Comparison of ENCODE assay signal across 16 cellular contexts in genomic region chr2:68901199-68901515, GRCh38. TPM values are rescaled to one million over a fixed set of nuclear protein-coding genes. Genes with fewer than 3 reads are reported as not detected.
A peak's percentile ranks its signal among the peaks of the same experiment; 100 is the strongest.
DNase-seq lines count a peak whose midpoint lies in the region; ATAC-seq and TF ChIP-seq lines count a peak whose summit lies in the region.
"Had no signal": no experiment of that assay in that cellular context is flagged by ENCODE, and none has a peak within 500 bp of the region (broad histone marks: within the 10 kb centered on the region; RNA-seq: fewer than 3 reads in every experiment).

No MANE protein-coding gene starts in this region.

- no peaks in the 10 kb centered on the region for H3K9me2 ChIP-seq in GM23338 (ENCODE audit: insufficient read depth)

- WGBS in tibial nerve, 2 donors, result 77 to 93% methylated on average over 4 of the region's 4 CpGs

- no peaks in the 10 kb centered on the region for H3K79me2 ChIP-seq in GM23338 (replicated peaks; ENCODE audit: insufficient read depth)

- H3K36me3 Mint-ChIP-seq in GM23338 (ENCODE audit: low read depth), result peaks cover 7% of the 10 kb centered on the region; the same call in 2 of the 3 replicates

- H4K20me1 ChIP-seq in GM23338 (replicated peaks; ENCODE audit: insufficient read depth), result no peaks in the 10 kb centered on the region

- no peak overlapping the region for H3K4me3 ChIP-seq in AG09309 (ENCODE audit: control insufficient read depth, low read depth, low read length)
- no peak overlapping the region for H3K4me3 ChIP-seq in GM23338
- H3K4me3 ChIP-seq in Panc1 (ENCODE audit: low read depth in 2 of 2, low read length in 2 of 2), result no peak overlapping the region
- no peak overlapping the region for H3K4me3 ChIP-seq in tibial nerve
- H3K4me3 ChIP-seq: MG63, thyroid gland had no signal

- POLR2A ChIA-PET in Panc1 (lab: Charles Lee), result no interaction called here

- no peaks in the 10 kb centered on the region for H3K27me3 Mint-ChIP-seq in GM23338 (ENCODE audit: insufficient read depth, low read depth, poor library complexity)

- H3K36me3 ChIP-seq in GM23338 (ENCODE audit: insufficient read depth) (no peaks in the 10 kb centered on the region), Panc1 (ENCODE audit: control insufficient read depth, insufficient read depth, low read length) (no peaks in the 10 kb centered on the region), tibial nerve (no peaks in the 10 kb centered on the region)
- H3K36me3 ChIP-seq: MG63, thyroid gland had no signal

- ATAC-seq in GM23338 (peak; percentile 97), Panc1 (no peak), HG02884 (IDR thresholded peaks at IDR 0.05; ENCODE audit: unreplicated experiment) (no peak)

- H3K9me3 ChIP-seq in Panc1 (ENCODE audit: control insufficient read depth, insufficient read depth, low read depth, low read length) (no peaks in the 10 kb centered on the region), tibial nerve (peaks cover 0 to 18% (median 4%) of the 10 kb centered on the region in 4 donors)
- H3K9me3 ChIP-seq: thyroid gland had no signal

- no peak overlapping the region for H3K27ac ChIP-seq in GM23338 (ENCODE audit: low read depth)
- H3K27ac ChIP-seq in Panc1 (ENCODE audit: low read length), result no peak overlapping the region
- H3K27ac ChIP-seq in tibial nerve, result no peak overlapping the region
- H3K27ac ChIP-seq: thyroid gland had no signal

- peak; percentile 47 for TF ChIP-seq CTCF in AG09309 (IDR thresholded peaks at IDR 0.05; ENCODE audit: control insufficient read depth, insufficient read depth, low read depth, low read length, missing control alignments)
- TF ChIP-seq CTCF in GM23338 (conservative IDR thresholded peaks at IDR 0.05; ENCODE audit: low read depth in 2 of 2), result peak; percentile 66 to 88
- TF ChIP-seq CTCF in Panc1 (IDR thresholded peaks at IDR 0.05), result peak; percentile 44
- TF ChIP-seq CTCF in tibial nerve (IDR thresholded peaks at IDR 0.05), result no peak

- H3K27me3 ChIP-seq in GM23338 (ENCODE audit: insufficient read depth) (no peaks in the 10 kb centered on the region), Panc1 (ENCODE audit: control insufficient read depth, insufficient read depth, low read length) (no peaks in the 10 kb centered on the region), tibial nerve (no peaks in the 10 kb centered on the region)
- H3K27me3 ChIP-seq: MG63, thyroid gland had no signal

- peak overlapping the region; percentile 69; the same call in 1 of the 2 replicates for H2AFZ ChIP-seq in GM23338

- TF ChIP-seq POLR2A in tibial nerve (IDR thresholded peaks at IDR 0.05), result no peak

- H3K4me1 Mint-ChIP-seq in GM23338, result no peaks in the 10 kb centered on the region

- H3K4me2 ChIP-seq in GM23338, result no peak overlapping the region

- no peak for TF ChIP-seq EP300 in tibial nerve (IDR thresholded peaks at IDR 0.05)

- no TSS peak for BruUV-seq in Panc1 (replicated peaks; lab: Mats Ljungman, UMichigan)

- no peak for DNase-seq in AG09309 (ENCODE audit: low read depth)
- DNase-seq in GM23338 (ENCODE audit: low spot score), result peak; percentile 73
- no peak for DNase-seq in Panc1 (ENCODE audit: low read depth, low spot score)
- DNase-seq in fibroblast of peridontal ligament (ENCODE audit: extremely low read depth), result peak; percentile 42
- no peak for DNase-seq in activated gamma-delta T cell (lab: John Stamatoyannopoulos, UW)
- no peak for DNase-seq in tibial nerve (ENCODE audit: low spot score in 2 of 2)
- DNase-seq in activated T-cell treated with anti-CD3 and anti-CD28 coated beads for 4 hours, result no peak
- DNase-seq: activated T-cell treated with anti-CD3 and anti-CD28 coated beads, Interleukin-2, amount 50 U/mL, for 48 hours; CD4-positive, alpha-beta memory T cell; MG63; midbrain; NCI-H526 treated with DMSO at 0.1 percent for 48 hours; retina; thyroid gland had no signal

- in situ Hi-C loops in Panc1 (cut with HindIII; ENCODE audit: low pct_unique_long_range_greater_than_20kb, low sequenced_read_pairs), result no loop called here

- no peaks in the 10 kb centered on the region for H3K4me1 ChIP-seq in GM23338 (ENCODE audit: insufficient read depth)
- no peaks in the 10 kb centered on the region for H3K4me1 ChIP-seq in Panc1 (ENCODE audit: control insufficient read depth, insufficient read depth, low read length)
- H3K4me1 ChIP-seq in tibial nerve, result no peaks in the 10 kb centered on the region
- H3K4me1 ChIP-seq: thyroid gland had no signal

- CTCF ChIA-PET in Panc1 (lab: Charles Lee), result no interaction called here

- H3K4me3 Mint-ChIP-seq in GM23338, result no peak overlapping the region
- H3K4me3 Mint-ChIP-seq: CD4-positive, alpha-beta memory T cell had no signal

- no peak overlapping the region for H3K27ac Mint-ChIP-seq in GM23338

- intact Hi-C loops in Panc1 (cut with micrococcal nuclease; ENCODE audit: unreplicated experiment), result loop anchor here (5.0 kb wide), 1 partner anchor 439 kb away; no protein-coding TSS in a partner anchor

- H3K9me3 Mint-ChIP-seq in GM23338, result peaks cover 15% of the 10 kb centered on the region

- H3F3A ChIP-seq in GM23338 (replicated peaks; ENCODE audit: low read depth), result no peaks in the 10 kb centered on the region

TF ChIP-seq in GM23338, 12 proteins besides CTCF, POLR2A, EP300 and RAD21 (continues in another document):
- no peak for TF ChIP-seq ZNF331 (CRISPR knock-in tag; IDR thresholded peaks at IDR 0.05; ENCODE audit: low read depth)
- no peak for TF ChIP-seq ZNF114 (CRISPR knock-in tag; IDR thresholded peaks at IDR 0.05)
- no peak for TF ChIP-seq EZH2phosphoT487 (IDR thresholded peaks at IDR 0.05; ENCODE audit: unreplicated experiment)
- TF ChIP-seq, protein P1, sequence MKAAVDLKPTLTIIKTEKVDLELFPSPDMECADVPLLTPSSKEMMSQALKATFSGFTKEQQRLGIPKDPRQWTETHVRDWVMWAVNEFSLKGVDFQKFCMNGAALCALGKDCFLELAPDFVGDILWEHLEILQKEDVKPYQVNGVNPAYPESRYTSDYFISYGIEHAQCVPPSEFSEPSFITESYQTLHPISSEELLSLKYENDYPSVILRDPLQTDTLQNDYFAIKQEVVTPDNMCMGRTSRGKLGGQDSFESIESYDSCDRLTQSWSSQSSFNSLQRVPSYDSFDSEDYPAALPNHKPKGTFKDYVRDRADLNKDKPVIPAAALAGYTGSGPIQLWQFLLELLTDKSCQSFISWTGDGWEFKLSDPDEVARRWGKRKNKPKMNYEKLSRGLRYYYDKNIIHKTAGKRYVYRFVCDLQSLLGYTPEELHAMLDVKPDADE (IDR thresholded peaks at IDR 0.05), result no peak
- no peak for TF ChIP-seq EZH2 (IDR thresholded peaks at IDR 0.05; ENCODE audit: low read depth, unreplicated experiment)
- TF ChIP-seq, protein P2, sequence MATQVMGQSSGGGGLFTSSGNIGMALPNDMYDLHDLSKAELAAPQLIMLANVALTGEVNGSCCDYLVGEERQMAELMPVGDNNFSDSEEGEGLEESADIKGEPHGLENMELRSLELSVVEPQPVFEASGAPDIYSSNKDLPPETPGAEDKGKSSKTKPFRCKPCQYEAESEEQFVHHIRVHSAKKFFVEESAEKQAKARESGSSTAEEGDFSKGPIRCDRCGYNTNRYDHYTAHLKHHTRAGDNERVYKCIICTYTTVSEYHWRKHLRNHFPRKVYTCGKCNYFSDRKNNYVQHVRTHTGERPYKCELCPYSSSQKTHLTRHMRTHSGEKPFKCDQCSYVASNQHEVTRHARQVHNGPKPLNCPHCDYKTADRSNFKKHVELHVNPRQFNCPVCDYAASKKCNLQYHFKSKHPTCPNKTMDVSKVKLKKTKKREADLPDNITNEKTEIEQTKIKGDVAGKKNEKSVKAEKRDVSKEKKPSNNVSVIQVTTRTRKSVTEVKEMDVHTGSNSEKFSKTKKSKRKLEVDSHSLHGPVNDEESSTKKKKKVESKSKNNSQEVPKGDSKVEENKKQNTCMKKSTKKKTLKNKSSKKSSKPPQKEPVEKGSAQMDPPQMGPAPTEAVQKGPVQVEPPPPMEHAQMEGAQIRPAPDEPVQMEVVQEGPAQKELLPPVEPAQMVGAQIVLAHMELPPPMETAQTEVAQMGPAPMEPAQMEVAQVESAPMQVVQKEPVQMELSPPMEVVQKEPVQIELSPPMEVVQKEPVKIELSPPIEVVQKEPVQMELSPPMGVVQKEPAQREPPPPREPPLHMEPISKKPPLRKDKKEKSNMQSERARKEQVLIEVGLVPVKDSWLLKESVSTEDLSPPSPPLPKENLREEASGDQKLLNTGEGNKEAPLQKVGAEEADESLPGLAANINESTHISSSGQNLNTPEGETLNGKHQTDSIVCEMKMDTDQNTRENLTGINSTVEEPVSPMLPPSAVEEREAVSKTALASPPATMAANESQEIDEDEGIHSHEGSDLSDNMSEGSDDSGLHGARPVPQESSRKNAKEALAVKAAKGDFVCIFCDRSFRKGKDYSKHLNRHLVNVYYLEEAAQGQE (IDR thresholded peaks at IDR 0.05; ENCODE audit: unreplicated experiment), result no peak
- TF ChIP-seq STAT1 (IDR thresholded peaks at IDR 0.05; ENCODE audit: unreplicated experiment), result no peak

RNA-seq across cellular contexts. Expression of gene BMP10, which starts 30.0 kb away (rescaled TPM):
- not detected in 2 replicates for total RNA-seq in GM23338 (2014; rRNA removed; shearing (Covaris generic))
- polyA plus RNA-seq in GM23338 (2016; fragmentation: Nextera tagmentation; extraction: Ambion mirVana), result not detected in 2 replicates
- total RNA-seq in Panc1 (2021; ENCODE audit: unreplicated experiment) (not detected), tibial nerve (not detected)
- polyA plus RNA-seq in Panc1 (2012; ENCODE audit: insufficient read length), result not detected
- total RNA-seq: CD4-positive, alpha-beta memory T cell; cerebellum; thyroid gland had no signal
- polyA plus RNA-seq: CD4-positive, alpha-beta memory T cell had no signal

RNA-seq across cellular contexts. Expression of gene GKN2, which starts 51.5 kb away (rescaled TPM):
- total RNA-seq in GM23338 (2014; rRNA removed; shearing (Covaris generic)), result not detected in 2 replicates
- polyA plus RNA-seq in GM23338 (2016; fragmentation: Nextera tagmentation; extraction: Ambion mirVana), result not detected in 2 replicates
- total RNA-seq in Panc1 (2021; ENCODE audit: unreplicated experiment) (not detected), tibial nerve (not detected)
- not detected for polyA plus RNA-seq in Panc1 (2012; ENCODE audit: insufficient read length)
- total RNA-seq: CD4-positive, alpha-beta memory T cell; cerebellum; thyroid gland had no signal
- polyA plus RNA-seq: CD4-positive, alpha-beta memory T cell had no signal

Comparison
In these comparisons a context has a peak if more than half of its experiments do, and no peak if none do; other contexts are left out.
1. DNase-seq: peak in GM23338 (single experiment) and fibroblast of peridontal ligament (single experiment); none in AG09309 (single experiment), Panc1 (single experiment), activated gamma-delta T cell (single experiment), tibial nerve (0 of 2) and activated T-cell treated with anti-CD3 and anti-CD28 coated beads for 4 hours (single experiment).
2. CTCF ChIP-seq: peak in AG09309 (single experiment), GM23338 (2 of 2) and Panc1 (single experiment); none in tibial nerve (0 of 5).